Comparison of ENCODE assay signal across 8 cellular contexts in the genomic region with DNA sequence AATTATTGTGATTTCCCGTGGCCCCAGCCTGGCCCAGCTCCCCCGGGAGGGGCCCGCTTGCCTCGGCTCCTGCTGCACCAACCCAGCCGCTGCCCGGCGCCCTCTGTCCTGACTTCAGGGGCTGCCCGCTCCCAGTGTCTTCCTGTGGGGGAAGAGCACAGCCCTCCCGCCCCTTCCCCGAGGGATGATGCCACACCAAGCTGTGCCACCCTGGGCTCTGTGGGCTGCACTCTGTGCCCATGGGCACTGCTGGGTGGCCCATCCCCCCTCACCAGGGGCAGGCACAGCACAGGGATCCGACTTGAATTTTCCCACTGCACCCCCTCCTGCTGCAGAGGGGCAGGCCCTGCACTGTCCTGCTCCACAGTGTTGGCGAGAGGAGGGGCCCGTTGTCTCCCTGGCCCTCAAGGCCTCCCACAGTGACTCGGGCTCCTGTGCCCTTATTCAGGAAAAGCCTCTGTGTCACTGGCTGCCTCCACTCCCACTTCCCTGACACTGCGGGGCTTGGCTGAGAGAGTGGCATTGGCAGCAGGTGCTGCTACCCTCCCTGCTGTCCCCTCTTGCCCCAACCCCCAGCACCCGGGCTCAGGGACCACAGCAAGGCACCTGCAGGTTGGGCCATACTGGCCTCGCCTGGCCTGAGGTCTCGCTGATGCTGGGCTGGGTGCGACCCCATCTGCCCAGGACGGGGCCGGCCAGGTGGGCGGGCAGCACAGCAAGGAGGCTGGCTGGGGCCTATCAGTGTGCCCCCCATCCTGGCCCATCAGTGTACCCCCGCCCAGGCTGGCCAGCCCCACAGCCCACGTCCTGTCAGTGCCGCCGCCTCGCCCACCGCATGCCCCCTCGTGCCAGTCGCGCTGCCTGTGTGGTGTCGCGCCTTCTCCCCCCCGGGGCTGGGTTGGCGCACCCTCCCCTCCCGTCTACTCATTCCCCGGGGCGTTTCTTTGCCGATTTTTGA. TPM values are rescaled to one million over a fixed set of nuclear protein-coding genes. Genes with fewer than 3 reads are reported as not detected.
DNase-seq lines count a peak whose midpoint lies in the region; ATAC-seq and TF ChIP-seq lines count a peak whose summit lies in the region.

No MANE protein-coding gene starts in this region.

- 93 to 94% methylated on average over 5 to 38 of the region's 39 CpGs for WGBS in endodermal cell (ENCODE audit: insufficient coverage in 1 of 2, insufficient read length in 1 of 2), 2 experiments

- H3K4me3 ChIP-seq in endodermal cell (ENCODE audit: low read length) (no peak overlapping the region), gastrocnemius medialis (no peak overlapping the region)

- H3K36me3 ChIP-seq in endodermal cell (ENCODE audit: control insufficient read depth, insufficient read depth, low read length) (peaks cover 16% of the 10 kb centered on the region), gastrocnemius medialis (peaks cover 0 to 56% of the 10 kb centered on the region in 2 donors)

- no peaks in the 10 kb centered on the region for H3K9me3 Mint-ChIP-seq in T-helper 2 cell treated with Interferon-gamma antibody and Interleukin-4, amounts not matched to agents 5 μg/mL and 100 μg/mL, for 36 hours
- H3K9me3 Mint-ChIP-seq in endodermal cell, result no peaks in the 10 kb centered on the region

- H3K4me1 Mint-ChIP-seq in T-helper 2 cell treated with Interferon-gamma antibody and Interleukin-4, amounts not matched to agents 5 μg/mL and 100 μg/mL, for 36 hours (ENCODE audit: low read depth), result peaks cover 33% of the 10 kb centered on the region
- peaks cover 10% of the 10 kb centered on the region for H3K4me1 Mint-ChIP-seq in endodermal cell

- H3K27ac ChIP-seq in endodermal cell (ENCODE audit: low read depth, low read length) (peak overlapping the region; percentile 17), gastrocnemius medialis (peak overlapping the region; percentile 71 to 91 (median 84))

- H3K9ac ChIP-seq in endodermal cell (ENCODE audit: extremely low read depth, low read length, poor library complexity, severe bottlenecking), result no peak overlapping the region

- peak overlapping the region; percentile 80 for H3K4me3 Mint-ChIP-seq in T-helper 2 cell treated with Interferon-gamma antibody and Interleukin-4, amounts not matched to agents 5 μg/mL and 100 μg/mL, for 36 hours
- H3K4me3 Mint-ChIP-seq in endodermal cell, result no peak overlapping the region

- peaks cover 57% of the 10 kb centered on the region for H3K36me3 Mint-ChIP-seq in T-helper 2 cell treated with Interferon-gamma antibody and Interleukin-4, amounts not matched to agents 5 μg/mL and 100 μg/mL, for 36 hours (ENCODE audit: low read depth)
- H3K36me3 Mint-ChIP-seq in endodermal cell (ENCODE audit: low read depth), result peaks cover 28% of the 10 kb centered on the region

- H3K4me1 ChIP-seq in endodermal cell (ENCODE audit: control insufficient read depth, insufficient read depth, low read length), result no peaks in the 10 kb centered on the region
- H3K4me1 ChIP-seq in gastrocnemius medialis, result peaks cover 20 to 21% of the 10 kb centered on the region in 2 donors

- H3K27ac Mint-ChIP-seq in T-helper 2 cell treated with Interferon-gamma antibody and Interleukin-4, amounts not matched to agents 5 μg/mL and 100 μg/mL, for 36 hours, result peak overlapping the region; percentile 98
- H3K27ac Mint-ChIP-seq in endodermal cell, result no peak overlapping the region

- H3K27me3 Mint-ChIP-seq in T-helper 2 cell treated with Interferon-gamma antibody and Interleukin-4, amounts not matched to agents 5 μg/mL and 100 μg/mL, for 36 hours (ENCODE audit: low read depth), result no peaks in the 10 kb centered on the region
- H3K27me3 Mint-ChIP-seq in endodermal cell (ENCODE audit: insufficient read depth), result no peaks in the 10 kb centered on the region

- no peak for ATAC-seq in gastrocnemius medialis

- in situ Hi-C loops in gastrocnemius medialis (cut with MboI; ENCODE audit: low sequenced_read_pairs in 4 of 4), result no loop called here

- TF ChIP-seq CTCF in endodermal cell (conservative IDR thresholded peaks at IDR 0.05) (no peak), gastrocnemius medialis (IDR thresholded peaks at IDR 0.05 in 4 of 5, conservative IDR thresholded peaks at IDR 0.05 in 1 of 5) (no peak)

- DNase-seq in GF-D8 (lab: John Stamatoyannopoulos, UW) (peak; percentile 36), endodermal cell (no peak), gastrocnemius medialis (no peak), DMS 273 (lab: John Stamatoyannopoulos, UW; ENCODE audit: unreplicated experiment) (no peak), Kasumi-1 (lab: John Stamatoyannopoulos, UW) (no peak), COLO668 (lab: John Stamatoyannopoulos, UW; ENCODE audit: unreplicated experiment) (no peak), NCI-H2171 treated with DMSO at 0.1 percent for 48 hours (lab: John Stamatoyannopoulos, UW) (no peak)
- no peak for DNase-seq in T-helper 2 cell treated with Interferon-gamma antibody and Interleukin-4, amounts not matched to agents 5 μg/mL and 100 μg/mL, for 36 hours (ENCODE audit: low spot score)

- intact Hi-C loops in gastrocnemius medialis (cut with DNase I; ENCODE audit: low total_unique reads), result no loop called here

- no peak for TF ChIP-seq POLR2A in gastrocnemius medialis (IDR thresholded peaks at IDR 0.05)

- H3K9me3 ChIP-seq in endodermal cell (ENCODE audit: control insufficient read depth, low read length) (no peaks in the 10 kb centered on the region), gastrocnemius medialis (no peaks in the 10 kb centered on the region)

- no peaks in the 10 kb centered on the region for H3K27me3 ChIP-seq in endodermal cell (ENCODE audit: control insufficient read depth, insufficient read depth, low read length, poor library complexity, severe bottlenecking)
- H3K27me3 ChIP-seq in gastrocnemius medialis, result no peaks in the 10 kb centered on the region

RNA-seq across cellular contexts. Expression of gene ANKRD13D, which starts 3.3 kb away (rescaled TPM):
- total RNA-seq in endodermal cell (10 to 100 TPM; 56.6 to 58.6 TPM), gastrocnemius medialis (10 to 100 TPM in 1 of 4 donors, 1 to 10 TPM in 3; 5.8 to 10.6 (median 9.7) TPM)
- polyA plus RNA-seq in endodermal cell (2013, experiment 1 of 2), result 30.0 TPM
- 27.5 TPM for polyA plus RNA-seq in endodermal cell (2013, experiment 2 of 2)

RNA-seq across cellular contexts. Expression of gene SSH3, which starts 17.5 kb away (rescaled TPM):
- total RNA-seq in endodermal cell, result 10 to 100 TPM; 39.1 to 44.4 TPM
- 22.0 TPM for polyA plus RNA-seq in endodermal cell (2013, experiment 1 of 2)
- 16.0 TPM for polyA plus RNA-seq in endodermal cell (2013, experiment 2 of 2)
- total RNA-seq in gastrocnemius medialis, result 10 to 100 TPM in 2 of 4 donors, 1 to 10 TPM in 2; 7.9 to 16.3 (median 11.9) TPM

RNA-seq across cellular contexts. Expression of gene GRK2, which starts 19.5 kb away (rescaled TPM):
- total RNA-seq in endodermal cell, result 10 to 100 TPM; 58.0 to 61.7 TPM
- polyA plus RNA-seq in endodermal cell (2013, experiment 1 of 2), result 43.5 TPM
- polyA plus RNA-seq in endodermal cell (2013, experiment 2 of 2), result 39.5 TPM
- total RNA-seq in gastrocnemius medialis, result 10 to 100 TPM; 40.2 to 79.8 (median 68.4) TPM

Comparison
In these comparisons a context has a peak if more than half of its experiments do, and no peak if none do; other contexts are left out.
1. RNA of gene ANKRD13D, which starts 3.3 kb away (total RNA-seq): 56.6 to 58.6 TPM in endodermal cell; 5.8 to 10.6 TPM in gastrocnemius medialis; every median in the first group is over 4 times any median in the second.